27 cellular contexts compared by ENCODE assay signal in genomic region chrX:64698317-64698716, GRCh38.
A peak's percentile ranks its signal among the peaks of the same experiment; 100 is the strongest.
DNase-seq lines count a peak whose midpoint lies in the region; TF ChIP-seq lines count a peak whose summit lies in the region.
"Had no signal": no experiment of that assay in that cellular context is flagged by ENCODE, and none has a peak within 500 bp of the region (broad histone marks: within the 10 kb centered on the region; RNA-seq: fewer than 3 reads in every experiment).

No MANE protein-coding gene starts in this region.

- no peaks in the 10 kb centered on the region for H3K27me3 ChIP-seq in stomach
- H3K27me3 ChIP-seq: BE2C had no signal

- H3K27ac ChIP-seq in stomach, result no peak overlapping the region
- H3K27ac ChIP-seq: 22Rv1; A549; BLaER1; BLaER1 treated with 17β-estradiol and CSF1 and Interleukin-3, amounts not matched to agents 10 nM and 100 nM; C4-2B had no signal

- no peak for TF ChIP-seq POLR2A in stomach (IDR thresholded peaks at IDR 0.05)

- peaks cover 0 to 24% (median 14%) of the 10 kb centered on the region in 4 donors for H3K9me3 ChIP-seq in stomach
- H3K9me3 ChIP-seq: A549, BE2C, Caco-2 had no signal

- no peaks in the 10 kb centered on the region for H3K36me3 ChIP-seq in stomach
- H3K36me3 ChIP-seq: BE2C; BLaER1; BLaER1 treated with 17β-estradiol and CSF1 and Interleukin-3, amounts not matched to agents 10 nM and 100 nM had no signal

- TF ChIP-seq CTCF in stomach (IDR thresholded peaks at IDR 0.05), result no peak

- peak; percentile 69 for DNase-seq in posterior vena cava (ENCODE audit: low spot score)
- no peak for DNase-seq in stomach
- DNase-seq: 8988T; ACHN; AML-193; BE2C; C1 segment of cervical spinal cord; Caco-2; Calu3; CD4-positive, alpha-beta memory T cell; CD4-positive, alpha-beta T cell; CD4-positive, CD25-positive, alpha-beta regulatory T cell; CD8-positive, alpha-beta memory T cell; CD8-positive, alpha-beta T cell; COR-L47; DMS 273 treated with DMSO at 0.1 percent for 48 hours; DMS153; DMS53; DMS79; DMS79 treated with DMSO at 0.1 percent for 48 hours; DND-41; EL had no signal

- H3K4me3 ChIP-seq in stomach, result no peak overlapping the region
- H3K4me3 ChIP-seq: A549; BLaER1; BLaER1 treated with 17β-estradiol and CSF1 and Interleukin-3, amounts not matched to agents 10 nM and 100 nM had no signal

- H3K4me1 ChIP-seq in stomach, result no peaks in the 10 kb centered on the region
- H3K4me1 ChIP-seq: A549; BE2C; BLaER1; BLaER1 treated with 17β-estradiol and CSF1 and Interleukin-3, amounts not matched to agents 10 nM and 100 nM; Caco-2 had no signal

- intact Hi-C loops in posterior vena cava (cut with DNase I), result no loop called here
- intact Hi-C loops in stomach (cut with DNase I; ENCODE audit: low total_unique reads), result no loop called here

- WGBS in stomach, 5 donors, result 73 to 91% (median 80%) methylated on average over 7 to 9 of the region's 9 CpGs

- no peak for TF ChIP-seq EP300 in stomach (IDR thresholded peaks at IDR 0.05)
